ENCODE assay signal across 1 cellular context in the genomic region with DNA sequence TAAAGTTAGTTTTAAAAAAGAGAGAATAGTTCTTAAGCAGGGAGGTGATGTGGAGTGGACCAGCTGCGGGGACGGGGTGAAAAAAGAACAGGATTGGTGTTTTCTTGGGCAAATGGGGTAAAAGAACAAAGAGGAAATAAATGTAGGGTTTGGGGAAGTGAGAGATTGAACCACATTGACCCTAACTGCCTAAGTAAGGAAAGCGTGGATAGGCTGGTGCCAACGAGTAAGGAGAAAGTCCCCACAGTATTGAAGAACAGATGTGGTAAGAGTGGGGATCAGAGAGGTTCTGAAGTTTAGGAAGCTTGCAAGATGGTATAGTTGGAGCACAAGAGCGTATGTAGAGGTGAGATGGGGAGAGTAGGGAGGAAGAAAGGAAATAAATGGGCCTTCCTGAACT.
TF ChIP-seq lines count a peak whose summit lies in the region.

No MANE protein-coding gene starts in this region.

TF ChIP-seq in K562, 482 proteins besides CTCF, POLR2A, EP300 and RAD21:
- TF ChIP-seq, protein P1, sequence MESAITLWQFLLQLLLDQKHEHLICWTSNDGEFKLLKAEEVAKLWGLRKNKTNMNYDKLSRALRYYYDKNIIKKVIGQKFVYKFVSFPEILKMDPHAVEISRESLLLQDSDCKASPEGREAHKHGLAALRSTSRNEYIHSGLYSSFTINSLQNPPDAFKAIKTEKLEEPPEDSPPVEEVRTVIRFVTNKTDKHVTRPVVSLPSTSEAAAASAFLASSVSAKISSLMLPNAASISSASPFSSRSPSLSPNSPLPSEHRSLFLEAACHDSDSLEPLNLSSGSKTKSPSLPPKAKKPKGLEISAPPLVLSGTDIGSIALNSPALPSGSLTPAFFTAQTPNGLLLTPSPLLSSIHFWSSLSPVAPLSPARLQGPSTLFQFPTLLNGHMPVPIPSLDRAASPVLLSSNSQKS (CRISPR knock-in tag; IDR thresholded peaks at IDR 0.05) = no peak
- TF ChIP-seq HDAC2 (IDR thresholded peaks at IDR 0.05) (no peak), HNRNPK (IDR thresholded peaks at IDR 0.05; ENCODE audit: low read depth, low read length, poor library complexity, severe bottlenecking) (no peak), LARP7 (IDR thresholded peaks at IDR 0.05) (no peak), PHB (CRISPR knock-in tag; IDR thresholded peaks at IDR 0.05) (no peak), ETV6 (IDR thresholded peaks at IDR 0.05; ENCODE audit: borderline replicate concordance in 1 of 2, low read depth in 2 of 2, low read length in 1 of 2) (no peak), ETV6 (CRISPR knock-in tag; IDR thresholded peaks at IDR 0.05; ENCODE audit: borderline replicate concordance) (no peak), CBFA2T2 (conservative IDR thresholded peaks at IDR 0.05) (no peak), ZNF778 (CRISPR knock-in tag; IDR thresholded peaks at IDR 0.05) (no peak), POLR3A (IDR thresholded peaks at IDR 0.05; ENCODE audit: borderline replicate concordance, extremely low read depth, insufficient read depth, insufficient read length) (no peak), RBM39 (optimal IDR thresholded peaks at IDR 0.05; ENCODE audit: low read depth, low read length) (no peak)
- TF ChIP-seq, protein P2, sequence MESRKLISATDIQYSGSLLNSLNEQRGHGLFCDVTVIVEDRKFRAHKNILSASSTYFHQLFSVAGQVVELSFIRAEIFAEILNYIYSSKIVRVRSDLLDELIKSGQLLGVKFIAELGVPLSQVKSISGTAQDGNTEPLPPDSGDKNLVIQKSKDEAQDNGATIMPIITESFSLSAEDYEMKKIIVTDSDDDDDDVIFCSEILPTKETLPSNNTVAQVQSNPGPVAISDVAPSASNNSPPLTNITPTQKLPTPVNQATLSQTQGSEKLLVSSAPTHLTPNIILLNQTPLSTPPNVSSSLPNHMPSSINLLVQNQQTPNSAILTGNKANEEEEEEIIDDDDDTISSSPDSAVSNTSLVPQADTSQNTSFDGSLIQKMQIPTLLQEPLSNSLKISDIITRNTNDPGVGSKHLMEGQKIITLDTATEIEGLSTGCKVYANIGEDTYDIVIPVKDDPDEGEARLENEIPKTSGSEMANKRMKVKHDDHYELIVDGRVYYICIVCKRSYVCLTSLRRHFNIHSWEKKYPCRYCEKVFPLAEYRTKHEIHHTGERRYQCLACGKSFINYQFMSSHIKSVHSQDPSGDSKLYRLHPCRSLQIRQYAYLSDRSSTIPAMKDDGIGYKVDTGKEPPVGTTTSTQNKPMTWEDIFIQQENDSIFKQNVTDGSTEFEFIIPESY (CRISPR knock-in tag; IDR thresholded peaks at IDR 0.05) = no peak
